8 cellular contexts compared by ENCODE assay signal in genomic region chr5:109689740-109690455, GRCh38. TPM values are rescaled to one million over a fixed set of nuclear protein-coding genes. Genes with fewer than 3 reads are reported as not detected.
A peak's percentile ranks its signal among the peaks of the same experiment; 100 is the strongest.
DNase-seq lines count a peak whose midpoint lies in the region; ATAC-seq and TF ChIP-seq lines count a peak whose summit lies in the region.

TSS of gene MAN2A1 (plus strand) at chr5:109689927. CDS start at chr5:109690418, 491 bp downstream.

- H3K36me3 ChIP-seq in CD8-positive, alpha-beta memory T cell (ENCODE audit: insufficient read depth, low read length), result no peaks in the 10 kb centered on the region
- H3K36me3 ChIP-seq in Peyer's patch, result no peaks in the 10 kb centered on the region

- peaks cover 2 to 5% of the 10 kb centered on the region in 2 donors for H3K27me3 Mint-ChIP-seq in CD8-positive, alpha-beta memory T cell
- H3K27me3 Mint-ChIP-seq in activated T-helper 17 cell treated with anti-CD3 and anti-CD28 coated beads, Interleukin-2, amount 50 U/mL, for 72 hours, result no peaks in the 10 kb centered on the region
- H3K27me3 Mint-ChIP-seq in nephron (ENCODE audit: low read depth), result no peaks in the 10 kb centered on the region
- no peaks in the 10 kb centered on the region for H3K27me3 Mint-ChIP-seq in stimulated activated naive CD8-positive, alpha-beta T cell treated with anti-CD3 and anti-CD28 coated beads, Interleukin-15, amount 100 ng/mL, for 72 hours

- DNase-seq in CD8-positive, alpha-beta memory T cell, result peak; percentile 73 to 89 (median 80)
- DNase-seq in HL-60 (ENCODE audit: low read depth in 1 of 2, low spot score in 1 of 2) (peak in 1 of 2 experiments; percentile 62), Peyer's patch (peak; percentile 80 to 93 (median 90)), fibroblast of mammary gland (ENCODE audit: low read depth) (peak; percentile 62)
- peak; percentile 85 to 86 for DNase-seq in stimulated activated naive CD8-positive, alpha-beta T cell treated with anti-CD3 and anti-CD28 coated beads, Interleukin-15, amount 100 ng/mL, for 72 hours

- peak within 1 kb of the TSS; percentile 79 for H3K4me3 ChIP-seq in CD8-positive, alpha-beta memory T cell (ENCODE audit: low read length)
- peak within 1 kb of the TSS; percentile 65 for H3K4me3 ChIP-seq in HL-60 (replicated peaks; ENCODE audit: insufficient read depth, low read length)
- H3K4me3 ChIP-seq in Peyer's patch, result peak within 1 kb of the TSS; percentile 82 to 98 (median 86)
- H3K4me3 ChIP-seq in fibroblast of mammary gland (ENCODE audit: control insufficient read depth, low read depth, low read length), result peak within 1 kb of the TSS; percentile 75

- H3K27ac Mint-ChIP-seq in CD8-positive, alpha-beta memory T cell, result peak within 1 kb of the TSS; percentile 91 to 99 (median 96)
- H3K27ac Mint-ChIP-seq in activated T-helper 17 cell treated with anti-CD3 and anti-CD28 coated beads, Interleukin-2, amount 50 U/mL, for 72 hours, result peak within 1 kb of the TSS; percentile 92
- H3K27ac Mint-ChIP-seq in nephron, result peak within 1 kb of the TSS; percentile 93 to 99 (median 99)
- H3K27ac Mint-ChIP-seq in stimulated activated naive CD8-positive, alpha-beta T cell treated with anti-CD3 and anti-CD28 coated beads, Interleukin-15, amount 100 ng/mL, for 72 hours, result peak within 1 kb of the TSS; percentile 91 to 98

- H3K4me1 ChIP-seq in CD8-positive, alpha-beta memory T cell (ENCODE audit: insufficient read depth, low read length), result peaks cover 29% of the 10 kb centered on the region
- H3K4me1 ChIP-seq in Peyer's patch, result peaks cover 0 to 31% (median 11%) of the 10 kb centered on the region in 4 donors

- H3K4me3 Mint-ChIP-seq in CD8-positive, alpha-beta memory T cell, result peak within 1 kb of the TSS; percentile 84 to 96 (median 91)
- H3K4me3 Mint-ChIP-seq in activated T-helper 17 cell treated with anti-CD3 and anti-CD28 coated beads, Interleukin-2, amount 50 U/mL, for 72 hours, result peak within 1 kb of the TSS; percentile 99
- peak within 1 kb of the TSS; percentile 90 to 94 (median 93) for H3K4me3 Mint-ChIP-seq in nephron
- peak within 1 kb of the TSS; percentile 87 for H3K4me3 Mint-ChIP-seq in stimulated activated naive CD8-positive, alpha-beta T cell treated with anti-CD3 and anti-CD28 coated beads, Interleukin-15, amount 100 ng/mL, for 72 hours

- peak; percentile 67 to 69 for TF ChIP-seq POLR2A in Peyer's patch (IDR thresholded peaks at IDR 0.05)

- TF ChIP-seq CTCF in HL-60 (IDR thresholded peaks at IDR 0.05; ENCODE audit: insufficient read depth, low read length) (no peak), Peyer's patch (IDR thresholded peaks at IDR 0.05) (peak in 1 of 6 experiments; percentile 20), fibroblast of mammary gland (conservative IDR thresholded peaks at IDR 0.05; ENCODE audit: control insufficient read depth, insufficient read depth, low read depth, low read length) (no peak), nephron (IDR thresholded peaks at IDR 0.05; ENCODE audit: unreplicated experiment in 3 of 3) (no peak)

- peak; percentile 49 for ATAC-seq in GM19467 (IDR thresholded peaks at IDR 0.05; ENCODE audit: unreplicated experiment)
- ATAC-seq in activated T-helper 17 cell treated with anti-CD3 and anti-CD28 coated beads, Interleukin-2, amount 50 U/mL, for 72 hours (replicated peaks), result peak; percentile 45
- peak; percentile 72 for ATAC-seq in stimulated activated naive CD8-positive, alpha-beta T cell treated with anti-CD3 and anti-CD28 coated beads, Interleukin-15, amount 100 ng/mL, for 72 hours

- POLR2A ChIA-PET in CD8-positive, alpha-beta memory T cell (lab: Charles Lee), result interaction anchor here (0.5 to 3.8 kb wide), 10 partner anchors 30 to 1308 kb away, joined by 3 to 19 read pairs (median 4); partner anchors contain the start of genes FBXL17, PJA2 and SLC25A46

- peak within 1 kb of the TSS; percentile 90 for H3K27ac ChIP-seq in CD8-positive, alpha-beta memory T cell (ENCODE audit: low read depth, low read length)
- peak within 1 kb of the TSS; percentile 94 for H3K27ac ChIP-seq in HL-60 (replicated peaks)
- H3K27ac ChIP-seq in Peyer's patch, result peak within 1 kb of the TSS; percentile 97 to 98 (median 98)

- peaks cover 0 to 5% (median 3%) of the 10 kb centered on the region in 5 donors for H3K9me3 Mint-ChIP-seq in CD8-positive, alpha-beta memory T cell
- H3K9me3 Mint-ChIP-seq in activated T-helper 17 cell treated with anti-CD3 and anti-CD28 coated beads, Interleukin-2, amount 50 U/mL, for 72 hours, result no peaks in the 10 kb centered on the region
- H3K9me3 Mint-ChIP-seq in nephron, result peaks cover 24% of the 10 kb centered on the region
- H3K9me3 Mint-ChIP-seq in stimulated activated naive CD8-positive, alpha-beta T cell treated with anti-CD3 and anti-CD28 coated beads, Interleukin-15, amount 100 ng/mL, for 72 hours, result peaks cover 0 to 6% of the 10 kb centered on the region in 2 donors

- peaks cover 0 to 9% (median 0%) of the 10 kb centered on the region in 3 donors for H3K36me3 Mint-ChIP-seq in CD8-positive, alpha-beta memory T cell
- peaks cover 5% of the 10 kb centered on the region for H3K36me3 Mint-ChIP-seq in activated T-helper 17 cell treated with anti-CD3 and anti-CD28 coated beads, Interleukin-2, amount 50 U/mL, for 72 hours (ENCODE audit: low read depth)
- peaks cover 4% of the 10 kb centered on the region for H3K36me3 Mint-ChIP-seq in nephron (ENCODE audit: low read depth)

- H3K9me3 ChIP-seq in CD8-positive, alpha-beta memory T cell (ENCODE audit: low read length), result no peaks in the 10 kb centered on the region
- H3K9me3 ChIP-seq in Peyer's patch, result no peaks in the 10 kb centered on the region

- H3K27me3 ChIP-seq in CD8-positive, alpha-beta memory T cell (ENCODE audit: insufficient read depth, low read length, poor library complexity, severe bottlenecking), result no peaks in the 10 kb centered on the region
- no peaks in the 10 kb centered on the region for H3K27me3 ChIP-seq in HL-60 (ENCODE audit: insufficient read depth, poor library complexity, severe bottlenecking)
- H3K27me3 ChIP-seq in Peyer's patch, result no peaks in the 10 kb centered on the region

- CTCF ChIA-PET in CD8-positive, alpha-beta memory T cell (lab: Charles Lee), result interaction anchor here (0.7 to 2.3 kb wide), 9 partner anchors 8 to 365 kb away, joined by 3 to 11 read pairs (median 5); no protein-coding TSS in a partner anchor

- peaks cover 42 to 48% (median 45%) of the 10 kb centered on the region in 3 donors for H3K4me1 Mint-ChIP-seq in CD8-positive, alpha-beta memory T cell
- peaks cover 38% of the 10 kb centered on the region for H3K4me1 Mint-ChIP-seq in activated T-helper 17 cell treated with anti-CD3 and anti-CD28 coated beads, Interleukin-2, amount 50 U/mL, for 72 hours
- H3K4me1 Mint-ChIP-seq in nephron, result peaks cover 38% of the 10 kb centered on the region
- peaks cover 41% of the 10 kb centered on the region for H3K4me1 Mint-ChIP-seq in stimulated activated naive CD8-positive, alpha-beta T cell treated with anti-CD3 and anti-CD28 coated beads, Interleukin-15, amount 100 ng/mL, for 72 hours

RNA-seq across cellular contexts. Expression of gene MAN2A1, which starts in this region (rescaled TPM):
- total RNA-seq in CD8-positive, alpha-beta memory T cell, result 10 to 100 TPM; 28.1 to 30.8 TPM
- 28.9 TPM for polyA plus RNA-seq in CD8-positive, alpha-beta memory T cell
- total RNA-seq in Peyer's patch, result 100 to 1,000 TPM in 2 of 4 donors, 10 to 100 TPM in 2; 52.8 to 112 (median 95.3) TPM
- total RNA-seq in activated T-helper 17 cell treated with anti-CD3 and anti-CD28 coated beads, Interleukin-2, amount 50 U/mL, for 72 hours, result 10 to 100 TPM; 17.8 to 28.1 TPM
